In the genomic region with DNA sequence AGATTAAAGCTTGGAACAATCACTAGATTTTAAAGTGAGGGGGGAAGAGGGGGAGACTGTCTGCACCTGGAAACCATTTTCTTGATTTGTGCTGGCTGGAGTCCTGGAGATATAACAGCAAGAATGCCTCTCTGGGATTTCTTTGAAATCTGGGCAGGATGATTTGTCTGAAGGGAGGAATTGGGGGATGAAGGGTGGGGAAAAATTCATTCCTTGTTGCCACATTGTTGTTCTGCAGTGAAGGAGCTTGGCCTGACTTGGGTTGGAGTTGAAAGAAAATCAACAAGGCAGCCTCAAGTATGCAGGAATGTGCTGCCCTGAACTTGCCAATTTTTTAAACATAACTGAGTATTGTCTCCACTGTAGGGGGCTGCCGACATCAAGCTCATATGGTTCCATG, we compare ENCODE assay signal across 23 cellular contexts.
DNase-seq lines count a peak whose midpoint lies in the region; ATAC-seq and TF ChIP-seq lines count a peak whose summit lies in the region.
"Had no signal": no experiment of that assay in that cellular context is flagged by ENCODE, and none has a peak within 500 bp of the region (broad histone marks: within the 10 kb centered on the region; RNA-seq: fewer than 3 reads in every experiment).

No MANE protein-coding gene starts in this region.

- no peak overlapping the region for H2AK9ac ChIP-seq in IMR-90 (replicated peaks; ENCODE audit: low read depth, low read length, poor library complexity)

- dilution Hi-C loops in IMR-90 (cut with HindIII; ENCODE audit: low sequenced_read_pairs, unreplicated experiment), result no loop called here

- H3K4me2 ChIP-seq in IMR-90 (ENCODE audit: low read depth, low read length), result no peak overlapping the region
- H3K4me2 ChIP-seq in OCI-LY7 (ENCODE audit: low read length), result no peak overlapping the region
- H3K4me2 ChIP-seq: PC-9 had no signal

- no peak overlapping the region for H3K4ac ChIP-seq in IMR-90 (ENCODE audit: low read depth, low read length)

- H3K9me1 ChIP-seq in IMR-90 (ENCODE audit: insufficient read depth, low read length), result no peaks in the 10 kb centered on the region

- H3K4me3 ChIP-seq in IMR-90 (ENCODE audit: insufficient read depth, low read depth, low read length) (no peak overlapping the region), choroid plexus epithelial cell (ENCODE audit: low read depth, low read length) (no peak overlapping the region), adrenal gland (no peak overlapping the region), OCI-LY7 (ENCODE audit: low read depth, low read length, poor library complexity, severe bottlenecking) (no peak overlapping the region)
- H3K4me3 ChIP-seq: GM12878, HAP-1, PC-9, right atrium auricular region, tibial nerve had no signal

- H3K9me2 ChIP-seq in OCI-LY7 (ENCODE audit: insufficient read depth, low read length), result no peaks in the 10 kb centered on the region

- no peak overlapping the region for H3K9ac ChIP-seq in IMR-90 (ENCODE audit: low read depth, low read length)

- TF ChIP-seq POLR2A in IMR-90 (IDR thresholded peaks at IDR 0.05; ENCODE audit: low read depth, low read length), result no peak
- TF ChIP-seq POLR2A in adrenal gland (IDR thresholded peaks at IDR 0.05), result no peak

- no peak overlapping the region for H2BK5ac ChIP-seq in IMR-90 (ENCODE audit: low read depth, low read length, poor library complexity, severe bottlenecking)

- no peaks in the 10 kb centered on the region for H3K79me1 ChIP-seq in IMR-90 (ENCODE audit: low read depth in 1 of 2, low read length in 2 of 2)

- H2BK20ac ChIP-seq in IMR-90 (ENCODE audit: low read depth, low read length), result no peak overlapping the region

- in situ Hi-C loops in IMR-90 (cut with MboI; ENCODE audit: low sequenced_read_pairs), result no loop called here

- TF ChIP-seq CTCF in IMR-90 (conservative IDR thresholded peaks at IDR 0.05; ENCODE audit: low read depth, low read length), result no peak
- peak; percentile 25 for TF ChIP-seq CTCF in choroid plexus epithelial cell (conservative IDR thresholded peaks at IDR 0.05; ENCODE audit: low read depth, low read length)
- no peak for TF ChIP-seq CTCF in type B pancreatic cell (conservative IDR thresholded peaks at IDR 0.05)
- no peak for TF ChIP-seq CTCF in adrenal gland (IDR thresholded peaks at IDR 0.05)
- no peak for TF ChIP-seq CTCF in OCI-LY7 (conservative IDR thresholded peaks at IDR 0.05; ENCODE audit: low read length)

- H3K27me3 Mint-ChIP-seq in type B pancreatic cell, result no peaks in the 10 kb centered on the region

- H3K79me2 ChIP-seq in OCI-LY7 (ENCODE audit: insufficient read depth, low read depth, low read length), result no peaks in the 10 kb centered on the region

- H3K9me3 ChIP-seq in IMR-90 (ENCODE audit: control insufficient read depth, insufficient read depth, low read length) (no peaks in the 10 kb centered on the region), adrenal gland (replicated peaks in 1 of 3) (no peaks in the 10 kb centered on the region), OCI-LY7 (ENCODE audit: low read length) (no peaks in the 10 kb centered on the region)
- H3K9me3 ChIP-seq: HAP-1, neutrophil, right atrium auricular region, tibial nerve had no signal

- H3K36me3 Mint-ChIP-seq in type B pancreatic cell, result no peaks in the 10 kb centered on the region

- H3K27ac Mint-ChIP-seq in type B pancreatic cell, result peak overlapping the region; percentile 13
- H3K27ac Mint-ChIP-seq: T-helper 1 cell treated with Interleukin-12 subunit alpha and Interleukin-12 subunit beta and Interleukin-4 antibody, amounts not matched to agents 30 μg/mL and 1 μg/mL, for 36 hours had no signal

- no peak overlapping the region for H4K91ac ChIP-seq in IMR-90 (ENCODE audit: insufficient read depth, low read depth, low read length)

- peak; percentile 68 for ATAC-seq in IMR-90 (ENCODE audit: low read depth)
- ATAC-seq: GM12878, left colon had no signal

- H3K4me1 ChIP-seq in IMR-90 (ENCODE audit: control insufficient read depth, insufficient read depth, low read length), result no peaks in the 10 kb centered on the region
- H3K4me1 ChIP-seq in adrenal gland (replicated peaks in 1 of 2), result no peaks in the 10 kb centered on the region
- H3K4me1 ChIP-seq in OCI-LY7 (ENCODE audit: insufficient read depth, low read length, poor library complexity, severe bottlenecking), result no peaks in the 10 kb centered on the region
- H3K4me1 ChIP-seq: right atrium auricular region had no signal

- H3K27ac ChIP-seq in IMR-90 (ENCODE audit: insufficient read depth, low read length), result no peak overlapping the region
- H3K27ac ChIP-seq in adrenal gland, result no peak overlapping the region
- H3K27ac ChIP-seq in OCI-LY7 (ENCODE audit: low read depth, low read length, poor library complexity, severe bottlenecking), result no peak overlapping the region
- H3K27ac ChIP-seq: neutrophil, PC-9, right atrium auricular region, tibial nerve, VCaP had no signal

- H3K4me1 Mint-ChIP-seq in type B pancreatic cell (ENCODE audit: unreplicated experiment), result peaks cover 16% of the 10 kb centered on the region

- no peak overlapping the region for H3K23ac ChIP-seq in IMR-90 (ENCODE audit: low read depth, low read length)

- H2BK15ac ChIP-seq in IMR-90 (ENCODE audit: low read depth, low read length), result no peak overlapping the region

- H3K18ac ChIP-seq in IMR-90 (ENCODE audit: low read depth, low read length), result no peak overlapping the region

- H2AFZ ChIP-seq in IMR-90 (replicated peaks; ENCODE audit: low read length, poor library complexity) (no peak overlapping the region), OCI-LY7 (ENCODE audit: low read length) (no peak overlapping the region)
- H2AFZ ChIP-seq: PC-9 had no signal

- peaks cover 18% of the 10 kb centered on the region for H3K9me3 Mint-ChIP-seq in type B pancreatic cell
- H3K9me3 Mint-ChIP-seq: T-helper 1 cell treated with Interleukin-12 subunit alpha and Interleukin-12 subunit beta and Interleukin-4 antibody, amounts not matched to agents 30 μg/mL and 1 μg/mL, for 36 hours had no signal

- no peak overlapping the region for H2AK5ac ChIP-seq in IMR-90 (ENCODE audit: low read depth, low read length)

- intact Hi-C loops in IMR-90 (cut with micrococcal nuclease) (no loop called here), adrenal gland (cut with DNase I) (no loop called here), OCI-LY7 (cut with micrococcal nuclease; ENCODE audit: unreplicated experiment) (no loop called here)

- no peak overlapping the region for H3K14ac ChIP-seq in IMR-90 (replicated peaks; ENCODE audit: low read depth, low read length)

- no peak for DNase-seq in IMR-90
- peak; percentile 87 for DNase-seq in choroid plexus epithelial cell (ENCODE audit: low read depth)
- peak; percentile 14 for DNase-seq in left kidney (ENCODE audit: low read depth, low spot score)
- no peak for DNase-seq in type B pancreatic cell (ENCODE audit: extremely low spot score, unreplicated experiment)
- DNase-seq in KG1 (lab: John Stamatoyannopoulos, UW), result no peak
- no peak for DNase-seq in adrenal gland
- DNase-seq in OCI-LY7 (ENCODE audit: low spot score), result no peak
- DNase-seq: activated CD4-positive, alpha-beta T cell treated with anti-CD3 and anti-CD28 coated beads, Interleukin-2, amount 50 U/mL, for 1 hour; activated CD8-positive, alpha-beta memory T cell treated with anti-CD3 and anti-CD28 coated beads, Interleukin-2, amount 50 U/mL, for 48 hours; activated gamma-delta T cell treated with Interleukin-2 at 50 U/mL for 16 hours; aorta; cortex of kidney; left colon; NCI-H1417 treated with DMSO at 0.1 percent for 48 hours; PC-9; stimulated activated naive CD4-positive, alpha-beta T cell had no signal

- H4K8ac ChIP-seq in IMR-90 (ENCODE audit: low read depth in 2 of 2, low read length in 2 of 2), result no peak overlapping the region

- 40% methylated on average over 1 of the region's 1 CpG; no CpG with 5 or more reads in 1 of the 2 experiments for WGBS in IMR-90 (ENCODE audit: extremely low coverage in 2 of 2, insufficient read length in 1 of 2), 2 experiments
- 69 to 87% (median 77%) methylated on average over 1 of the region's 1 CpG for WGBS in adrenal gland, 4 donors

- H3K27me3 ChIP-seq in IMR-90 (ENCODE audit: control insufficient read depth, insufficient read depth, low read length) (no peaks in the 10 kb centered on the region; the same call in 1 of the 2 replicates), adrenal gland (no peaks in the 10 kb centered on the region)
- H3K27me3 ChIP-seq: neutrophil, right atrium auricular region, tibial nerve had no signal

- no peaks in the 10 kb centered on the region for H3K36me3 ChIP-seq in IMR-90 (ENCODE audit: control insufficient read depth, insufficient read depth, low read length)
- H3K36me3 ChIP-seq in adrenal gland (replicated peaks in 1 of 2), result no peaks in the 10 kb centered on the region
- H3K36me3 ChIP-seq in OCI-LY7 (ENCODE audit: insufficient read depth, low read length), result no peaks in the 10 kb centered on the region
- H3K36me3 ChIP-seq: HAP-1, neutrophil, right atrium auricular region, tibial nerve had no signal

- POLR2A ChIA-PET in IMR-90 (lab: Charles Lee; ENCODE audit: unreplicated experiment), result interaction anchor here (0.6 kb wide), 1 partner anchor 220 kb away, joined by 6 read pairs; no protein-coding TSS in a partner anchor
- POLR2A ChIA-PET in OCI-LY7 (lab: Charles Lee), result interaction anchor here (1.2 to 1.7 kb wide), 2 partner anchors 13 kb away, joined by 6 read pairs; no protein-coding TSS in a partner anchor

- no peak overlapping the region for H2BK120ac ChIP-seq in IMR-90 (ENCODE audit: low read depth, low read length)

- no TSS peak for BruUV-seq in IMR-90 (replicated peaks; lab: Mats Ljungman, UMichigan)
- no TSS peak for BruUV-seq in OCI-LY7 (replicated peaks; lab: Mats Ljungman, UMichigan)

- CTCF ChIA-PET in IMR-90 (lab: Yijun Ruan, JAX) (interaction anchor here (1.6 kb wide), 1 partner anchor 13 kb away, joined by 4 read pairs; no protein-coding TSS in a partner anchor), OCI-LY7 (lab: Charles Lee; ENCODE audit: unreplicated experiment) (no interaction called here)

- no peak for TF ChIP-seq RAD21 in IMR-90 (IDR thresholded peaks at IDR 0.05; ENCODE audit: low read length)

- H3K56ac ChIP-seq in IMR-90 (ENCODE audit: extremely low read depth, insufficient read depth, low read length), result no peak overlapping the region

- H4K20me1 ChIP-seq in IMR-90 (ENCODE audit: insufficient read depth, low read length) (no peaks in the 10 kb centered on the region), OCI-LY7 (ENCODE audit: insufficient read depth, low read length) (no peaks in the 10 kb centered on the region)

- H3K4me3 Mint-ChIP-seq in type B pancreatic cell, result peak overlapping the region; percentile 54
- H3K4me3 Mint-ChIP-seq: T-helper 1 cell treated with Interleukin-12 subunit alpha and Interleukin-12 subunit beta and Interleukin-4 antibody, amounts not matched to agents 30 μg/mL and 1 μg/mL, for 36 hours had no signal

- H4K5ac ChIP-seq in IMR-90 (ENCODE audit: low read depth, low read length), result no peak overlapping the region

Comparison
In these comparisons a context has a peak if more than half of its experiments do, and no peak if none do; other contexts are left out.
1. DNase-seq: peak in choroid plexus epithelial cell (single experiment) and left kidney (single experiment); none in IMR-90 (single experiment), type B pancreatic cell (single experiment), KG1 (single experiment), adrenal gland (0 of 7) and OCI-LY7 (single experiment).